ENCODE assay signal across 11 cellular contexts in the genomic region with DNA sequence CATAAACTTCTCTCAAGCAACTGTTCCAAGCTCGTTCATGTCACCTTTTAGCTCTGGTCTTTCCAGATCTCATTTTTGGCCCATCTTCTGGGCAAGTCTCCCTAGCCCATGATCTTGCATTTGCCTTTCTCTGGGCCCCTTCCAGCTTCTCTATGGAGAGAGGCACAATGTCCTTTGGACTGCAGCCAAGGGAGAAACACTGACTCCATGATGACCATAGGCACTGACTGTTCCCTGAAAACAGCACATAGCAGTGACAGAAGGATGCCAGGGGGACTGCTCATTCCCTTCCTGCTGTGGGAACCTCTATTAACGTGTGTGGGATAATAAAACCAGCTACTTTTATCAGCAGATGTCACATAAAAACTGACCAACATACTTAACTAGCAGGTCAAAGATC.
A peak's percentile ranks its signal among the peaks of the same experiment; 100 is the strongest.
DNase-seq lines count a peak whose midpoint lies in the region; TF ChIP-seq lines count a peak whose summit lies in the region.
"Had no signal": no experiment of that assay in that cellular context is flagged by ENCODE, and none has a peak within 500 bp of the region (broad histone marks: within the 10 kb centered on the region; RNA-seq: fewer than 3 reads in every experiment).

No MANE protein-coding gene starts in this region.

- TF ChIP-seq CTCF in vagina (IDR thresholded peaks at IDR 0.05) = no peak

- H3K9me3 ChIP-seq in vagina = no peaks in the 10 kb centered on the region
- H3K9me3 ChIP-seq: neutrophil had no signal

- intact Hi-C loops in vagina (cut with DNase I) = no loop called here

- H3K36me3 ChIP-seq in vagina = no peaks in the 10 kb centered on the region
- H3K36me3 ChIP-seq: neutrophil had no signal

- H3K27ac ChIP-seq in vagina = peak overlapping the region; percentile 3
- H3K27ac ChIP-seq: neutrophil had no signal

- no peak overlapping the region for H3K4me3 ChIP-seq in vagina

- TF ChIP-seq POLR2A in vagina (IDR thresholded peaks at IDR 0.05) = no peak

- DNase-seq in NCI-H2029 (lab: John Stamatoyannopoulos, UW) (peak; percentile 29), NCI-H2029 treated with DMSO at 0.1 percent for 48 hours (lab: John Stamatoyannopoulos, UW) (no peak), cerebellar nuclear complex (lab: John Stamatoyannopoulos, UW) (peak; percentile 81 to 90), medulla oblongata (ENCODE audit: extremely low spot score) (peak; percentile 45), vagina (ENCODE audit: extremely low spot score in 2 of 2) (no peak), retina (no peak), NCI-H82 (lab: John Stamatoyannopoulos, UW) (no peak)
- no peak for DNase-seq in activated CD4-positive, CD25-positive, alpha-beta regulatory T cell treated with anti-CD3 and anti-CD28 coated beads, Interleukin-2, amount 50 U/mL, for 72 hours
- DNase-seq: activated CD4-positive, CD25-positive, alpha-beta regulatory T cell; Karpas-422 had no signal

- no peaks in the 10 kb centered on the region for H3K27me3 ChIP-seq in vagina
- H3K27me3 ChIP-seq: neutrophil had no signal

- peaks cover 10% of the 10 kb centered on the region for H3K4me1 ChIP-seq in vagina

Comparison
In these comparisons a context has a peak if more than half of its experiments do, and no peak if none do; other contexts are left out.
1. DNase-seq: peak in NCI-H2029 (single experiment), cerebellar nuclear complex (2 of 2) and medulla oblongata (single experiment); none in NCI-H2029 treated with DMSO at 0.1 percent for 48 hours (single experiment), vagina (0 of 2), retina (single experiment), activated CD4-positive, CD25-positive, alpha-beta regulatory T cell treated with anti-CD3 and anti-CD28 coated beads, Interleukin-2, amount 50 U/mL, for 72 hours (single experiment) and NCI-H82 (single experiment).